18 cellular contexts compared by ENCODE assay signal in the genomic region with DNA sequence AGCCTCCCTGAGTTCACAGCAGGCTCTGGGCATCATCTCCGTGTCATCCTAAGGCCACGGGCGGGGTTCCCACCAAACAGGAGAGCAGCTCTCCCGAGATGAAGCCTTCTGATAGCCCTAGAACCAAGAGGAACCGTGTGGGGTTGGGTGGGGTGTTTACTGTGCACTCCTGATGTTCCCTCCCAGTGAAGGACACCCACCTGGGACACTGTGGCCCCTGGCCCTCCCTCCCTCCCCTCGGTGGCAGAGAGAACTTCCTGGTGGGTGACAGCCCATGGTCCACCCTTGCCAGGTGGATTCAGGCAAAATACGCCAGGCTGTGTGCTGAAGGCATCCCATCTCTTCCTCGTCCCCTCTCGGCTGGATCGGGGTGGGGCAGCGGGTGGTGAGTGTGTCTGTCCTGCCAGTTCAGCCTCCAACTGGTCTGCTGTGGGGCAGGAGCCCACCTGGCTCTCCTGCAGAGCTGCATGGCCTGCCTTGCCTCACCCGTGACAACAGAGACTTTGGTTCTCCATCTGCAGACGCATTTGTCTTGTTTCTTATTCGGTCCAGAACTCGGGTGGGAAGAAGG.
"Had no signal": no experiment of that assay in that cellular context is flagged by ENCODE, and none has a peak within 500 bp of the region (broad histone marks: within the 10 kb centered on the region; RNA-seq: fewer than 3 reads in every experiment).

No MANE protein-coding gene starts in this region.

- H3K9me3 ChIP-seq: esophagus squamous epithelium, gastroesophageal sphincter, neutrophil, stomach, thoracic aorta, transverse colon had no signal

- H3K36me3 ChIP-seq: esophagus squamous epithelium, gastroesophageal sphincter, neutrophil, stomach, thoracic aorta, transverse colon had no signal

- H3K27ac Mint-ChIP-seq: dendritic cell treated with granulocyte-macrophage colony-stimulating factor and Interleukin-4, amounts not matched to agents 40 ng/mL and 50 ng/mL, for 4 days; effector memory CD8-positive, alpha-beta T cell; nephron progenitor cell had no signal

- H3K4me3 Mint-ChIP-seq: dendritic cell treated with granulocyte-macrophage colony-stimulating factor and Interleukin-4, amounts not matched to agents 40 ng/mL and 50 ng/mL, for 4 days; effector memory CD8-positive, alpha-beta T cell; nephron progenitor cell had no signal

- H3K27ac ChIP-seq: esophagus squamous epithelium, gastroesophageal sphincter, neutrophil, stomach, thoracic aorta, transverse colon had no signal

- H3K9me3 Mint-ChIP-seq: dendritic cell treated with granulocyte-macrophage colony-stimulating factor and Interleukin-4, amounts not matched to agents 40 ng/mL and 50 ng/mL, for 4 days; effector memory CD8-positive, alpha-beta T cell had no signal

- FAIRE-seq: colon had no signal

- H3K4me3 ChIP-seq: esophagus squamous epithelium, gastroesophageal sphincter, stomach, thoracic aorta, transverse colon had no signal

- ATAC-seq: effector memory CD8-positive, alpha-beta T cell; gastroesophageal sphincter; right cardiac atrium had no signal

- DNase-seq: effector memory CD8-positive, alpha-beta T cell; esophagus squamous epithelium; foreskin fibroblast; glutamatergic neuron; islet precursor cell; midbrain; nephron progenitor cell; right cardiac atrium; stimulated activated CD4-positive, alpha-beta T cell treated with anti-CD3 and anti-CD28 coated beads, Interleukin-12 subunit alpha, Interleukin-12 subunit beta, amount 100 ng/mL, for 4 hours; stimulated activated naive CD4-positive, alpha-beta T cell; stomach; substantia nigra; transverse colon had no signal
